ENCODE assay signal across 8 cellular contexts in the genomic region with DNA sequence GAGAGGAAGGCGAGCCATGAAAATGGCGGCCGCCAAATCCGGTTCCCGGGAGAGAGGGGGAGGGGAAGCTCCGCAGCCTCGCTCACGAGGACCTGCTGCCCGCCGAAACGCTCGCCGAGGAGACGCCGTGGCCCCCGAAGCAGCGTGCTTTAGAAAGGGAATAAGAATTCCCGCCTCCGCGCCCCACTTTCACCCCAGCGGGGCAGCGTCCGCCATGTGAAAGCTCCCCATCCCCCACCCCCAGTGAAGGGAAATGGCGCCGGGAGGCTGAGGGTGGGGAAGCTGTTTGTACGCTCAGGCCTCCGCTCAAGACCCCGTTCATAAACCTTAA. TPM values are rescaled to one million over a fixed set of nuclear protein-coding genes. Genes with fewer than 3 reads are reported as not detected.
DNase-seq lines count a peak whose midpoint lies in the region; ATAC-seq and TF ChIP-seq lines count a peak whose summit lies in the region.

No MANE protein-coding gene starts in this region.

- peak overlapping the region; percentile 99 for H3K9ac ChIP-seq in H9 (ENCODE audit: extremely low read depth, insufficient read length, low read length)

- no peak overlapping the region for H2BK12ac ChIP-seq in H9 (ENCODE audit: insufficient read length, low read depth, low read length)

- peak overlapping the region; percentile 92 for H2BK120ac ChIP-seq in H9 (ENCODE audit: low read depth, low read length, poor library complexity, severe bottlenecking)

- H3K9me3 Mint-ChIP-seq in CD4-positive, CD25-positive, alpha-beta regulatory T cell: peaks cover 0 to 8% (median 0%) of the 10 kb centered on the region in 7 donors
- peaks cover 17 to 21% of the 10 kb centered on the region in 2 experiments for H3K9me3 Mint-ChIP-seq in H9

- H3K4ac ChIP-seq in H9 (ENCODE audit: low read depth, low read length): peak overlapping the region; percentile 96

- peak overlapping the region; percentile 100 for H3K18ac ChIP-seq in H9 (ENCODE audit: insufficient read length, low read depth, low read length)

- H3K27ac Mint-ChIP-seq in CD4-positive, CD25-positive, alpha-beta regulatory T cell: peak overlapping the region; percentile 98 to 100 (median 100)
- H3K27ac Mint-ChIP-seq in H9: peak overlapping the region; percentile 100

- H3K4me1 ChIP-seq in CD4-positive, CD25-positive, alpha-beta regulatory T cell (ENCODE audit: control insufficient read depth, insufficient read depth, low read length, poor library complexity, severe bottlenecking): peaks cover 56% of the 10 kb centered on the region
- H3K4me1 ChIP-seq in H9 (ENCODE audit: insufficient read depth, low read length): peaks cover 2% of the 10 kb centered on the region

- no peak overlapping the region for H2BK20ac ChIP-seq in H9 (ENCODE audit: low read depth, low read length, poor library complexity, severe bottlenecking)

- ATAC-seq in CD4-positive, CD25-positive, alpha-beta regulatory T cell (ENCODE audit: low read depth in 2 of 2): peak; percentile 14 to 23
- no peak for ATAC-seq in GM21786 (IDR thresholded peaks at IDR 0.05; ENCODE audit: unreplicated experiment)

- DNase-seq in CD4-positive, CD25-positive, alpha-beta regulatory T cell: peak; percentile 69 to 85 (median 80)
- DNase-seq in H9 (peak; percentile 55), NCI-H2227 (lab: John Stamatoyannopoulos, UW; ENCODE audit: unreplicated experiment) (peak; percentile 74), dermis blood vessel endothelial cell (peak; percentile 64), medulla oblongata (ENCODE audit: extremely low spot score) (peak; percentile 77)
- peak; percentile 77 to 80 for DNase-seq in activated CD4-positive, alpha-beta T cell treated with anti-CD3 and anti-CD28 coated beads, Interleukin-2, amount 50 U/mL, for 48 hours
- peak; percentile 67 for DNase-seq in stimulated activated CD8-positive, alpha-beta memory T cell treated with anti-CD3 and anti-CD28 coated beads, Interleukin-12 subunit alpha, Interleukin-12 subunit beta, amount 100 ng/mL, for 1 hour (ENCODE audit: low read depth)

- peak overlapping the region; percentile 99 to 100 (median 100) for H3K4me3 Mint-ChIP-seq in CD4-positive, CD25-positive, alpha-beta regulatory T cell
- H3K4me3 Mint-ChIP-seq in H9: peak overlapping the region; percentile 100

- peak overlapping the region; percentile 97 for H3K14ac ChIP-seq in H9 (ENCODE audit: insufficient read depth, low read length)

- peak overlapping the region; percentile 100 for H3K23ac ChIP-seq in H9 (ENCODE audit: insufficient read length, low read depth, low read length)

- H3K27ac ChIP-seq in CD4-positive, CD25-positive, alpha-beta regulatory T cell (ENCODE audit: insufficient read depth, low read length, poor library complexity, severe bottlenecking): peak overlapping the region; percentile 99
- H3K27ac ChIP-seq in H9 (ENCODE audit: insufficient read length, low read depth, low read length): peak overlapping the region; percentile 99

- H3K36me3 Mint-ChIP-seq in CD4-positive, CD25-positive, alpha-beta regulatory T cell: peaks cover 51% of the 10 kb centered on the region
- H3K36me3 Mint-ChIP-seq in H9 (ENCODE audit: insufficient read depth in 1 of 3, low read depth in 3 of 3): peaks cover 71 to 81% (median 76%) of the 10 kb centered on the region in 3 experiments

- peak overlapping the region; percentile 81 for H3K4me2 ChIP-seq in H9 (ENCODE audit: insufficient read depth, insufficient read length, low read length)

- peak overlapping the region; percentile 97 for H4K91ac ChIP-seq in H9 (ENCODE audit: insufficient read length, low read depth, low read length)

- no peak overlapping the region for H3T11ph ChIP-seq in H9 (ENCODE audit: low read length)

- no peaks in the 10 kb centered on the region for H3K9me3 ChIP-seq in CD4-positive, CD25-positive, alpha-beta regulatory T cell (ENCODE audit: control insufficient read depth in 2 of 2, low read length in 2 of 2)
- no peaks in the 10 kb centered on the region for H3K9me3 ChIP-seq in H9 (ENCODE audit: control insufficient read depth, low read depth, low read length)

- H2BK15ac ChIP-seq in H9 (ENCODE audit: low read depth, low read length): no peak overlapping the region

- H3K36me3 ChIP-seq in CD4-positive, CD25-positive, alpha-beta regulatory T cell (ENCODE audit: control insufficient read depth, insufficient read depth, low read length): peaks cover 33% of the 10 kb centered on the region

- WGBS in H9 (ENCODE audit: extremely low coverage, insufficient read length, low lambda C conversion rate): no CpG with 5 or more reads among the region's 28 CpGs

- peak overlapping the region; percentile 99 for H3K56ac ChIP-seq in H9 (ENCODE audit: insufficient read length, low read depth, low read length)

- H3K27me3 Mint-ChIP-seq in CD4-positive, CD25-positive, alpha-beta regulatory T cell: peaks cover 21% of the 10 kb centered on the region
- peaks cover 9% of the 10 kb centered on the region for H3K27me3 Mint-ChIP-seq in H9 (ENCODE audit: low read depth)

- peaks cover 6% of the 10 kb centered on the region for H3K23me2 ChIP-seq in H9 (ENCODE audit: insufficient read length, low read depth, low read length, poor library complexity, severe bottlenecking)

- no peak overlapping the region for H2AFZ ChIP-seq in H9 (ENCODE audit: low read length)

- no peaks in the 10 kb centered on the region for H3K79me1 ChIP-seq in H9 (ENCODE audit: insufficient read depth, low read depth, low read length, poor library complexity, severe bottlenecking)

- peaks cover 41 to 70% (median 46%) of the 10 kb centered on the region in 4 donors for H3K4me1 Mint-ChIP-seq in CD4-positive, CD25-positive, alpha-beta regulatory T cell
- H3K4me1 Mint-ChIP-seq in H9: peaks cover 35 to 45% of the 10 kb centered on the region in 2 experiments

- H2BK5ac ChIP-seq in H9 (ENCODE audit: insufficient read length, low read length): peak overlapping the region; percentile 99

- H4K20me1 ChIP-seq in H9 (ENCODE audit: control insufficient read depth, insufficient read depth, insufficient read length): no peaks in the 10 kb centered on the region

- peak overlapping the region; percentile 100 for H3K4me3 ChIP-seq in CD4-positive, CD25-positive, alpha-beta regulatory T cell (ENCODE audit: low read depth, low read length)

- H4K8ac ChIP-seq in H9 (replicated peaks; ENCODE audit: insufficient read length, low read depth, low read length): peak overlapping the region; percentile 92

- no peak for TF ChIP-seq CTCF in H9 (conservative IDR thresholded peaks at IDR 0.05)

- peaks cover 66% of the 10 kb centered on the region for H3K79me2 ChIP-seq in H9 (ENCODE audit: insufficient read depth, low read length)

- H4K5ac ChIP-seq in H9 (ENCODE audit: insufficient read length, low read depth, low read length): peak overlapping the region; percentile 99

- H3K27me3 ChIP-seq in CD4-positive, CD25-positive, alpha-beta regulatory T cell (ENCODE audit: control insufficient read depth, insufficient read depth, low read length): no peaks in the 10 kb centered on the region
- no peaks in the 10 kb centered on the region for H3K27me3 ChIP-seq in H9 (ENCODE audit: insufficient read depth, low read length)

- H2AK5ac ChIP-seq in H9 (ENCODE audit: insufficient read length, low read length): peak overlapping the region; percentile 44

RNA-seq across cellular contexts. Expression of a gene that starts 0.5 kb away (rescaled TPM):
- 465 TPM for total RNA-seq in CD4-positive, CD25-positive, alpha-beta regulatory T cell
- polyA plus RNA-seq in CD4-positive, CD25-positive, alpha-beta regulatory T cell: 100 to 1,000 TPM; 506 to 541 (median 520) TPM
- total RNA-seq in H9 (2021) (1,123 and 1,137 TPM in 2 replicates), dermis blood vessel endothelial cell (105 and 187 TPM in 2 replicates)

RNA-seq across cellular contexts. Expression of a gene that starts 1.5 kb away (rescaled TPM):
- 115 TPM for total RNA-seq in CD4-positive, CD25-positive, alpha-beta regulatory T cell
- polyA plus RNA-seq in CD4-positive, CD25-positive, alpha-beta regulatory T cell: 100 to 1,000 TPM in 3 of 4 donors, 10 to 100 TPM in 1; 89.1 to 135 (median 125) TPM
- total RNA-seq in H9 (2021): 287 and 288 TPM in 2 replicates
- 154 and 176 TPM in 2 replicates for total RNA-seq in dermis blood vessel endothelial cell

RNA-seq across cellular contexts. Expression of a gene that starts 48.1 kb away (rescaled TPM):
- total RNA-seq in CD4-positive, CD25-positive, alpha-beta regulatory T cell: 10.9 TPM
- 10 to 100 TPM in 3 of 4 donors, 1 to 10 TPM in 1; 8.8 to 13.9 (median 13.2) TPM for polyA plus RNA-seq in CD4-positive, CD25-positive, alpha-beta regulatory T cell
- total RNA-seq in H9 (2021) (46.1 and 46.9 TPM in 2 replicates), dermis blood vessel endothelial cell (33.4 and 38.6 TPM in 2 replicates)
